ENCODE assay signal across 1 cellular context in the genomic region with DNA sequence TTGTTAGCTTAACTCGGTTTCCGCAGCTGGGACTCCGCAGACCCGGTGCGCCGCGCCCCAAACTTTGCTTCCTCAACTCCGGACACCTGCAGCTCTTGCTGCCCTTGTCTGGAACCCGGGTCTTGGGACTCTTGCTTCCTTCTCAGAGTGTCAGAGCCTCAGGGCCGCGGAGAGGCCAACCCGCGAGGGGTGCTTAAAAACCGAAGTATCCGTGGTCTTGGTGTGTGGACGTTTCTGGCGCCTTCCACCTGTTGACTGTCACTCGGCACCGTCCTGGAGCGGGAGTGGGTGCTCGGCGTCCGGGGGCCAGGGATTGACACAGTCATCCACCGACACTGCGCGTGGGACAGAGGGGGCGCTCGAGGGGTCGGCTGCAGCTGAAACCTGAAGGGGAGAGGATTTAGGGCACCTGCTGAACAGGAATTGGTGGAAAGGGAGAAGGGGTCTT.
A peak's percentile ranks its signal among the peaks of the same experiment; 100 is the strongest.
TF ChIP-seq lines count a peak whose summit lies in the region.

No MANE protein-coding gene starts in this region.

TF ChIP-seq in H1, 55 proteins besides CTCF, POLR2A, EP300 and RAD21 (continued from another document):
- peak; percentile 43; the same call in 1 of the 2 replicates for TF ChIP-seq SUZ12 (IDR thresholded peaks at IDR 0.05; ENCODE audit: low read length)
- TF ChIP-seq EZH2 (IDR thresholded peaks at IDR 0.05; ENCODE audit: low read depth, low read length, severe bottlenecking) = peak; percentile 65
